18 cellular contexts compared by ENCODE assay signal in the genomic region with DNA sequence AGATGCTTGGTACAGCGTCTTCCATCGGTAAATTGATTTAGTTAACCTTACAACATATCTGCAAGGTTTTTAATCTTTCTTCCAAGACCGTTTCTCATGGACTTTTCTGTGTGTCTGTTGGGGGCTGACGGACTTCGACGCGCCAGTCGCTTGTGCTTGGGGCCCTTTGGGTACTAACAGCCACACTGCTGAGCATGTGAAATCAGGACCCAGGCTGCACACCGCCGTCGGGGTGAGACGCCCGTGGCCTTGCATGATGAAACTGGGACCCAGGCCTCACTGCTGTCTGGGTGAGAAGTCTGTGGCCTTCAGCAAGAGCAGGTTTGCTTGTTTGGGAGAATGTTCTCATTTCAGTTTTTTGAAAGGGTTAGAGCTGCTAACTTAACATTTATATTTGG. TPM values are rescaled to one million over a fixed set of nuclear protein-coding genes. Genes with fewer than 3 reads are reported as not detected.
DNase-seq lines count a peak whose midpoint lies in the region; ATAC-seq, FAIRE-seq and TF ChIP-seq lines count a peak whose summit lies in the region.
"Had no signal": no experiment of that assay in that cellular context is flagged by ENCODE, and none has a peak within 500 bp of the region (broad histone marks: within the 10 kb centered on the region; RNA-seq: fewer than 3 reads in every experiment).

No MANE protein-coding gene starts in this region.

- H3K27ac ChIP-seq in WERI-Rb-1 = no peak overlapping the region
- H3K27ac ChIP-seq in lower lobe of right lung = peak overlapping the region; percentile 84
- peak overlapping the region; percentile 89 to 96 (median 94) for H3K27ac ChIP-seq in thyroid gland

- no peaks in the 10 kb centered on the region for H3K27me3 ChIP-seq in WERI-Rb-1 (ENCODE audit: insufficient read depth, low read depth, severe bottlenecking)
- H3K27me3 ChIP-seq in lower lobe of right lung (ENCODE audit: low read depth) = no peaks in the 10 kb centered on the region
- no peaks in the 10 kb centered on the region for H3K27me3 ChIP-seq in thyroid gland

- TF ChIP-seq CTCF in WERI-Rb-1 (IDR thresholded peaks at IDR 0.05; ENCODE audit: low read depth, low read length) (no peak), lower lobe of right lung (IDR thresholded peaks at IDR 0.05) (no peak), thyroid gland (IDR thresholded peaks at IDR 0.05) (peak in 1 of 6 experiments; percentile 6)

- peaks cover 21% of the 10 kb centered on the region for H3K4me1 ChIP-seq in lower lobe of right lung
- H3K4me1 ChIP-seq in thyroid gland = peaks cover 60 to 76% of the 10 kb centered on the region in 2 donors

- H3K36me3 Mint-ChIP-seq in activated naive CD4-positive, alpha-beta T cell treated with anti-CD3 and anti-CD28 coated beads, Interleukin-2, amount 50 U/mL, for 24 hours = peaks cover under 1% of the 10 kb centered on the region
- H3K36me3 Mint-ChIP-seq: activated naive CD4-positive, alpha-beta T cell treated with anti-CD3 and anti-CD28 coated beads, Interleukin-2, amount 10 ng/mL, durations not matched to agents 7 days and 5 days; naive thymus-derived CD8-positive, alpha-beta T cell had no signal

- intact Hi-C loops in lower lobe of right lung (cut with DNase I) (no loop called here), thyroid gland (cut with DNase I) (no loop called here)

- H3K9me3 Mint-ChIP-seq in activated naive CD4-positive, alpha-beta T cell treated with anti-CD3 and anti-CD28 coated beads, Interleukin-2, amount 50 U/mL, for 24 hours = no peaks in the 10 kb centered on the region
- H3K9me3 Mint-ChIP-seq: activated naive CD4-positive, alpha-beta T cell treated with anti-CD3 and anti-CD28 coated beads, Interleukin-2, amount 10 ng/mL, durations not matched to agents 7 days and 5 days; T-helper 2 cell treated with Interferon-gamma antibody and Interleukin-4, amounts not matched to agents 5 μg/mL and 100 μg/mL, for 36 hours had no signal

- H3K36me3 ChIP-seq in WERI-Rb-1 = peaks cover 4% of the 10 kb centered on the region
- no peaks in the 10 kb centered on the region for H3K36me3 ChIP-seq in lower lobe of right lung
- H3K36me3 ChIP-seq in thyroid gland = no peaks in the 10 kb centered on the region

- no peak for TF ChIP-seq POLR2A in thyroid gland (IDR thresholded peaks at IDR 0.05)

- peak overlapping the region; percentile 55 for H3K27ac Mint-ChIP-seq in activated naive CD4-positive, alpha-beta T cell treated with anti-CD3 and anti-CD28 coated beads, Interleukin-2, amount 50 U/mL, for 24 hours
- H3K27ac Mint-ChIP-seq: activated naive CD4-positive, alpha-beta T cell treated with anti-CD3 and anti-CD28 coated beads, Interleukin-2, amount 10 ng/mL, durations not matched to agents 7 days and 5 days; T-helper 2 cell treated with Interferon-gamma antibody and Interleukin-4, amounts not matched to agents 5 μg/mL and 100 μg/mL, for 36 hours had no signal

- DNase-seq in activated naive CD4-positive, alpha-beta T cell treated with anti-CD3 and anti-CD28 coated beads, Interleukin-2, amount 50 U/mL, for 16 hours = no peak
- DNase-seq in WERI-Rb-1 = peak; percentile 7
- DNase-seq in lower lobe of right lung = peak; percentile 36
- peak in 1 of 2 donors; percentile 46 for DNase-seq in thyroid gland
- DNase-seq in frontal cortex (ENCODE audit: low spot score in 2 of 2) = no peak
- DNase-seq in SKM-1 treated with dmso at 0.1 percent for 144 hours (lab: John Stamatoyannopoulos, UW; ENCODE audit: unreplicated experiment) = no peak
- no peak for DNase-seq in putamen (ENCODE audit: low spot score)
- DNase-seq: retina; stimulated activated CD4-positive, alpha-beta T cell treated with anti-CD3 and anti-CD28 coated beads, Interleukin-1b, Interleukin-23, amount 100 ng/mL, for 48 hours had no signal

- no peak for FAIRE-seq in frontal cortex (lab: Jason Lieb, UNC)
- FAIRE-seq: bronchial epithelial cell had no signal

- no peak overlapping the region for H3K4me3 Mint-ChIP-seq in activated naive CD4-positive, alpha-beta T cell treated with anti-CD3 and anti-CD28 coated beads, Interleukin-2, amount 50 U/mL, for 24 hours
- H3K4me3 Mint-ChIP-seq: activated naive CD4-positive, alpha-beta T cell treated with anti-CD3 and anti-CD28 coated beads, Interleukin-2, amount 10 ng/mL, durations not matched to agents 7 days and 5 days; T-helper 2 cell treated with Interferon-gamma antibody and Interleukin-4, amounts not matched to agents 5 μg/mL and 100 μg/mL, for 36 hours had no signal

- H3K4me3 ChIP-seq in WERI-Rb-1 (ENCODE audit: low read depth, low read length) = no peak overlapping the region
- peak overlapping the region; percentile 36 for H3K4me3 ChIP-seq in lower lobe of right lung
- H3K4me3 ChIP-seq in thyroid gland (replicated peaks in 1 of 3) = no peak overlapping the region

- H3K9me3 ChIP-seq in WERI-Rb-1 (ENCODE audit: severe bottlenecking) (peaks cover 3% of the 10 kb centered on the region), lower lobe of right lung (no peaks in the 10 kb centered on the region), thyroid gland (no peaks in the 10 kb centered on the region)

- 61 to 63% methylated on average over 13 of the region's 13 CpGs for WGBS in thyroid gland, 2 donors

- no peak for ATAC-seq in lower lobe of right lung
- ATAC-seq: activated CD4-positive, CD25-positive, alpha-beta regulatory T cell treated with anti-CD3 and anti-CD28 coated beads, Interleukin-2, amount 50 U/mL, for 24 hours; naive thymus-derived CD8-positive, alpha-beta T cell had no signal

- H3K27me3 Mint-ChIP-seq in activated naive CD4-positive, alpha-beta T cell treated with anti-CD3 and anti-CD28 coated beads, Interleukin-2, amount 50 U/mL, for 24 hours = no peaks in the 10 kb centered on the region
- H3K27me3 Mint-ChIP-seq: activated naive CD4-positive, alpha-beta T cell treated with anti-CD3 and anti-CD28 coated beads, Interleukin-2, amount 10 ng/mL, durations not matched to agents 7 days and 5 days; naive thymus-derived CD8-positive, alpha-beta T cell had no signal

- H3K4me1 Mint-ChIP-seq in activated naive CD4-positive, alpha-beta T cell treated with anti-CD3 and anti-CD28 coated beads, Interleukin-2, amount 50 U/mL, for 24 hours = peaks cover 31% of the 10 kb centered on the region

RNA-seq across cellular contexts. Expression of a gene that starts 9.8 kb away (rescaled TPM):
- not detected for total RNA-seq in lower lobe of right lung
- total RNA-seq in thyroid gland = not detected
- not detected for total RNA-seq in frontal cortex
- total RNA-seq: bronchial epithelial cell; G401; liver; naive thymus-derived CD8-positive, alpha-beta T cell; subcutaneous adipose tissue had no signal

RNA-seq across cellular contexts. Expression of a gene that starts 18.8 kb away (rescaled TPM):
- total RNA-seq in lower lobe of right lung (not detected), thyroid gland (10 to 100 TPM in 1 of 4 donors, 1 to 10 TPM in 3; 2.0 to 17.9 (median 2.7) TPM), frontal cortex (under 0.01 TPM)
- total RNA-seq: bronchial epithelial cell; naive thymus-derived CD8-positive, alpha-beta T cell; subcutaneous adipose tissue had no signal

Comparison
In these comparisons a context has a peak if more than half of its experiments do, and no peak if none do; other contexts are left out.
1. DNase-seq: peak in WERI-Rb-1 (single experiment) and lower lobe of right lung (single experiment); none in activated naive CD4-positive, alpha-beta T cell treated with anti-CD3 and anti-CD28 coated beads, Interleukin-2, amount 50 U/mL, for 16 hours (single experiment), frontal cortex (0 of 2), SKM-1 treated with dmso at 0.1 percent for 144 hours (single experiment) and putamen (single experiment).